ENCODE assay signal across 22 cellular contexts in genomic region chr5:56848206-56848605, GRCh38. TPM values are rescaled to one million over a fixed set of nuclear protein-coding genes. Genes with fewer than 3 reads are reported as not detected.
DNase-seq lines count a peak whose midpoint lies in the region; ATAC-seq lines count a peak whose summit lies in the region.
"Had no signal": no experiment of that assay in that cellular context is flagged by ENCODE, and none has a peak within 500 bp of the region (broad histone marks: within the 10 kb centered on the region; RNA-seq: fewer than 3 reads in every experiment).

No MANE protein-coding gene starts in this region.

- H3K27ac Mint-ChIP-seq in activated naive CD8-positive, alpha-beta T cell treated with anti-CD3 and anti-CD28 coated beads, Interleukin-2, amount 50 U/mL, for 24 hours = peak overlapping the region; percentile 64
- H3K27ac Mint-ChIP-seq in activated naive CD8-positive, alpha-beta T cell treated with anti-CD3 and anti-CD28 coated beads for 36 hours = no peak overlapping the region
- H3K27ac Mint-ChIP-seq in immature natural killer cell = peak overlapping the region in 4 of 6 donors; percentile 12 to 38 (median 16)
- H3K27ac Mint-ChIP-seq in stimulated activated naive B cell treated with anti-CD40 and anti-IgM and Interleukin-4, amounts not matched to agents 10 μg/mL and 1 μg/mL and 100 μg/mL, for 72 hours = peak overlapping the region; percentile 9
- H3K27ac Mint-ChIP-seq: nephron progenitor cell had no signal

- ATAC-seq in activated naive CD8-positive, alpha-beta T cell treated with anti-CD3 and anti-CD28 coated beads, Interleukin-2, amount 50 U/mL, for 24 hours = no peak
- ATAC-seq in stimulated activated naive B cell treated with anti-CD40 and anti-IgM and Interleukin-4, amounts not matched to agents 10 μg/mL and 1 μg/mL and 100 μg/mL, for 72 hours (replicated peaks) = no peak

- peaks cover 87% of the 10 kb centered on the region for H3K4me1 Mint-ChIP-seq in activated naive CD8-positive, alpha-beta T cell treated with anti-CD3 and anti-CD28 coated beads, Interleukin-2, amount 50 U/mL, for 24 hours
- H3K4me1 Mint-ChIP-seq in activated naive CD8-positive, alpha-beta T cell treated with anti-CD3 and anti-CD28 coated beads for 36 hours = peaks cover 66% of the 10 kb centered on the region
- peaks cover 78 to 95% of the 10 kb centered on the region in 2 donors for H3K4me1 Mint-ChIP-seq in immature natural killer cell
- H3K4me1 Mint-ChIP-seq in stimulated activated naive B cell treated with anti-CD40 and anti-IgM and Interleukin-4, amounts not matched to agents 10 μg/mL and 1 μg/mL and 100 μg/mL, for 72 hours = peaks cover 42 to 90% of the 10 kb centered on the region in 2 donors

- H3K27me3 Mint-ChIP-seq in activated naive CD8-positive, alpha-beta T cell treated with anti-CD3 and anti-CD28 coated beads, Interleukin-2, amount 50 U/mL, for 24 hours = no peaks in the 10 kb centered on the region
- H3K27me3 Mint-ChIP-seq in activated naive CD8-positive, alpha-beta T cell treated with anti-CD3 and anti-CD28 coated beads for 36 hours = no peaks in the 10 kb centered on the region
- peaks cover 0 to 2% (median 0%) of the 10 kb centered on the region in 3 donors for H3K27me3 Mint-ChIP-seq in immature natural killer cell (ENCODE audit: low read depth in 3 of 3)
- no peaks in the 10 kb centered on the region for H3K27me3 Mint-ChIP-seq in stimulated activated naive B cell treated with anti-CD40 and anti-IgM and Interleukin-4, amounts not matched to agents 10 μg/mL and 1 μg/mL and 100 μg/mL, for 72 hours

- H3K4me3 Mint-ChIP-seq in activated naive CD8-positive, alpha-beta T cell treated with anti-CD3 and anti-CD28 coated beads, Interleukin-2, amount 50 U/mL, for 24 hours = no peak overlapping the region
- H3K4me3 Mint-ChIP-seq in activated naive CD8-positive, alpha-beta T cell treated with anti-CD3 and anti-CD28 coated beads for 36 hours = no peak overlapping the region
- peak overlapping the region in 1 of 5 donors; percentile 36 for H3K4me3 Mint-ChIP-seq in immature natural killer cell
- no peak overlapping the region for H3K4me3 Mint-ChIP-seq in stimulated activated naive B cell treated with anti-CD40 and anti-IgM and Interleukin-4, amounts not matched to agents 10 μg/mL and 1 μg/mL and 100 μg/mL, for 72 hours
- H3K4me3 Mint-ChIP-seq: CD14-positive monocyte, nephron progenitor cell had no signal

- H3K9me3 Mint-ChIP-seq in activated naive CD8-positive, alpha-beta T cell treated with anti-CD3 and anti-CD28 coated beads, Interleukin-2, amount 50 U/mL, for 24 hours = no peaks in the 10 kb centered on the region
- no peaks in the 10 kb centered on the region for H3K9me3 Mint-ChIP-seq in activated naive CD8-positive, alpha-beta T cell treated with anti-CD3 and anti-CD28 coated beads for 36 hours
- no peaks in the 10 kb centered on the region for H3K9me3 Mint-ChIP-seq in immature natural killer cell
- H3K9me3 Mint-ChIP-seq in stimulated activated naive B cell treated with anti-CD40 and anti-IgM and Interleukin-4, amounts not matched to agents 10 μg/mL and 1 μg/mL and 100 μg/mL, for 72 hours = no peaks in the 10 kb centered on the region
- H3K9me3 Mint-ChIP-seq: CD14-positive monocyte had no signal

- H3K36me3 Mint-ChIP-seq in activated naive CD8-positive, alpha-beta T cell treated with anti-CD3 and anti-CD28 coated beads, Interleukin-2, amount 50 U/mL, for 24 hours (ENCODE audit: low read depth) = peaks cover 2% of the 10 kb centered on the region
- peaks cover 5% of the 10 kb centered on the region for H3K36me3 Mint-ChIP-seq in activated naive CD8-positive, alpha-beta T cell treated with anti-CD3 and anti-CD28 coated beads for 36 hours
- no peaks in the 10 kb centered on the region for H3K36me3 Mint-ChIP-seq in immature natural killer cell
- peaks cover 1 to 12% of the 10 kb centered on the region in 2 donors for H3K36me3 Mint-ChIP-seq in stimulated activated naive B cell treated with anti-CD40 and anti-IgM and Interleukin-4, amounts not matched to agents 10 μg/mL and 1 μg/mL and 100 μg/mL, for 72 hours

- no peak for DNase-seq in activated naive CD8-positive, alpha-beta T cell treated with anti-CD3 and anti-CD28 coated beads, Interleukin-2, amount 50 U/mL, for 24 hours
- DNase-seq in activated naive CD8-positive, alpha-beta T cell treated with anti-CD3 and anti-CD28 coated beads for 36 hours = no peak
- DNase-seq in NCI-H82 treated with DMSO at 0.1 percent for 48 hours (lab: John Stamatoyannopoulos, UW; ENCODE audit: unreplicated experiment) (peak; percentile 6), immature natural killer cell (no peak), NOMO-1 treated with DMSO at 0.1 percent for 48 hours (lab: John Stamatoyannopoulos, UW; ENCODE audit: unreplicated experiment) (no peak), SKM-1 treated with dmso at 0.1 percent for 144 hours (lab: John Stamatoyannopoulos, UW; ENCODE audit: unreplicated experiment) (no peak)
- no peak for DNase-seq in stimulated activated naive B cell treated with anti-CD40 and anti-IgM and Interleukin-4, amounts not matched to agents 10 μg/mL and 1 μg/mL and 100 μg/mL, for 72 hours
- no peak for DNase-seq in stimulated activated naive CD4-positive, alpha-beta T cell (lab: John Stamatoyannopoulos, UW)
- DNase-seq: activated CD4-positive, alpha-beta T cell treated with anti-CD3 and anti-CD28 coated beads for 48 hours; activated CD8-positive, alpha-beta memory T cell treated with anti-CD3 and anti-CD28 coated beads, Interleukin-2, amount 50 U/mL, for 4 hours; activated gamma-delta T cell treated with Interleukin-2 at 50 U/mL for 16 hours; amygdala; cortex of kidney; DMS79; KG1; mesenchymal stem cell; NCI-H1694; NCI-H2171; nephron progenitor cell; sigmoid colon; testis had no signal

RNA-seq across cellular contexts. Expression of gene MAP3K1, which starts 32.9 kb away (rescaled TPM):
- 10 to 100 TPM; 10.1 to 10.6 TPM for total RNA-seq in activated naive CD8-positive, alpha-beta T cell treated with anti-CD3 and anti-CD28 coated beads for 36 hours
- polyA plus RNA-seq in immature natural killer cell = 10 to 100 TPM in 2 of 3 donors, 1 to 10 TPM in 1; 5.8 to 16.7 (median 10.2) TPM
